ENCODE assay signal across 17 cellular contexts in genomic region chr11:10394229-10395100, GRCh38.
A peak's percentile ranks its signal among the peaks of the same experiment; 100 is the strongest.
DNase-seq lines count a peak whose midpoint lies in the region; ATAC-seq, FAIRE-seq and TF ChIP-seq lines count a peak whose summit lies in the region.
"Had no signal": no experiment of that assay in that cellular context is flagged by ENCODE, and none has a peak within 500 bp of the region (broad histone marks: within the 10 kb centered on the region; RNA-seq: fewer than 3 reads in every experiment).

No MANE protein-coding gene starts in this region.

- no peak overlapping the region for H4K8ac ChIP-seq in neuronal stem cell (ENCODE audit: low read depth, low read length)

- WGBS in A549 (ENCODE audit: missing lambda C conversion rate) = 32% methylated on average over 13 of the region's 13 CpGs
- 100% methylated on average over 2 of the region's 13 CpGs; no CpG with 5 or more reads in 1 of the 2 donors for whole genome bisulfite sequencing in neuronal stem cell (ENCODE audit: extremely low coverage in 2 of 2, insufficient read length in 2 of 2, insufficient replicate concordance in 1 of 2), 2 donors

- H4K91ac ChIP-seq in neuronal stem cell (ENCODE audit: low read depth, low read length, poor library complexity) = no peak overlapping the region

- TF ChIP-seq CTCF in A549 (IDR thresholded peaks at IDR 0.05) (no peak), GM13977 (IDR thresholded peaks at IDR 0.05; ENCODE audit: extremely low read depth, insufficient read depth, missing control alignments) (no peak)

- H2BK120ac ChIP-seq in neuronal stem cell (ENCODE audit: low read depth, low read length) = no peak overlapping the region

- DNase-seq in A549 (ENCODE audit: low read depth in 1 of 2, low spot score in 1 of 2) = peak; percentile 80 to 94
- peak; percentile 97 for DNase-seq in M059J (ENCODE audit: low read depth)
- DNase-seq in dedifferentiated amniotic fluid mesenchymal stem cell (ENCODE audit: extremely low spot score) = peak; percentile 53
- DNase-seq in left lobe of liver (ENCODE audit: low spot score) = no peak
- DNase-seq in neuronal stem cell (ENCODE audit: low spot score) = no peak
- no peak for DNase-seq in GM13977 (ENCODE audit: low spot score)
- no peak for DNase-seq in NCI-H128 (lab: John Stamatoyannopoulos, UW; ENCODE audit: unreplicated experiment)
- no peak for DNase-seq in retina
- DNase-seq: ACHN; CD4-positive, alpha-beta memory T cell; naive thymus-derived CD4-positive, alpha-beta T cell; NCI-H345; NK-92 treated with Interleukin-12 subunit alpha and Interleukin-12 subunit beta, amount 100 ng/mL, for 24 hours; T-helper 1 cell; transverse colon had no signal

- peak; percentile 88 for FAIRE-seq in A549 (lab: Jason Lieb, UNC)

- H2BK12ac ChIP-seq in neuronal stem cell (ENCODE audit: low read length) = no peak overlapping the region

- no peak overlapping the region for H3K23ac ChIP-seq in neuronal stem cell (ENCODE audit: low read depth, low read length, poor library complexity)

- peak overlapping the region; percentile 65 for H3K4me2 ChIP-seq in A549
- H3K4me2 ChIP-seq in neuronal stem cell (ENCODE audit: insufficient read depth, low read length, poor library complexity, severe bottlenecking) = no peak overlapping the region

- H2BK15ac ChIP-seq in neuronal stem cell (ENCODE audit: low read length) = no peak overlapping the region

- no peaks in the 10 kb centered on the region for H3K36me3 ChIP-seq in neuronal stem cell (replicated peaks in 1 of 2; ENCODE audit: control insufficient read depth in 2 of 2, insufficient read depth in 2 of 2, low read length in 2 of 2)
- H3K36me3 ChIP-seq: transverse colon had no signal

- TF ChIP-seq RAD21 in A549 (conservative IDR thresholded peaks at IDR 0.05 in 1 of 2, IDR thresholded peaks at IDR 0.05 in 1 of 2) = peak in 1 of 2 experiments; percentile 46; a peak in 2 of 5 replicates

- TF ChIP-seq POLR2A in A549 (IDR thresholded peaks at IDR 0.05; ENCODE audit: low read length) = no peak

- H2BK5ac ChIP-seq in neuronal stem cell (ENCODE audit: low read length) = no peak overlapping the region

- H3K79me1 ChIP-seq in neuronal stem cell (ENCODE audit: low read depth, low read length) = no peaks in the 10 kb centered on the region

- H3K9me3 ChIP-seq in A549 (no peaks in the 10 kb centered on the region), neuronal stem cell (replicated peaks in 1 of 2; ENCODE audit: control insufficient read depth in 2 of 2, insufficient read depth in 1 of 2, low read depth in 1 of 2, low read length in 2 of 2) (peaks cover 0 to 3% of the 10 kb centered on the region in 2 donors)
- H3K9me3 ChIP-seq: transverse colon had no signal

- peak; percentile 88 to 96; a peak in 4 of 5 replicates for TF ChIP-seq EP300 in A549 (IDR thresholded peaks at IDR 0.05)

- H3K9ac ChIP-seq in neuronal stem cell (ENCODE audit: low read depth, low read length, poor library complexity) = no peak overlapping the region

- H3K4me1 ChIP-seq in A549 (peaks cover 67% of the 10 kb centered on the region), neuronal stem cell (ENCODE audit: control insufficient read depth in 2 of 2, insufficient read depth in 1 of 2, low read depth in 1 of 2, low read length in 2 of 2) (peaks cover 0 to 3% of the 10 kb centered on the region in 2 donors)

- in situ Hi-C loops in GM13977 (cut with MboI; ENCODE audit: low pct_unique_long_range_greater_than_20kb, low sequenced_read_pairs, unreplicated experiment) = no loop called here

- no peaks in the 10 kb centered on the region for H3K27me3 ChIP-seq in neuronal stem cell (ENCODE audit: control insufficient read depth in 3 of 3, insufficient read depth in 3 of 3, low read depth in 1 of 3, low read length in 3 of 3)
- H3K27me3 ChIP-seq: transverse colon had no signal

- no peak overlapping the region for H2AK5ac ChIP-seq in neuronal stem cell (ENCODE audit: low read depth, low read length)

- H3K4me3 ChIP-seq in A549 (no peak overlapping the region), neuronal stem cell (ENCODE audit: low read length in 2 of 2) (no peak overlapping the region)
- H3K4me3 ChIP-seq: lung, transverse colon had no signal

- H3K18ac ChIP-seq in neuronal stem cell (ENCODE audit: low read length) = no peak overlapping the region

- POLR2A ChIA-PET in A549 (lab: Yijun Ruan, JAX) = no interaction called here

- H2AFZ ChIP-seq in neuronal stem cell (ENCODE audit: low read length) = no peak overlapping the region

- H3K4ac ChIP-seq in neuronal stem cell (ENCODE audit: low read length) = no peak overlapping the region

- ATAC-seq in A549 (peak; percentile 92 to 95), left lobe of liver (peak; percentile 76)
- ATAC-seq: naive thymus-derived CD4-positive, alpha-beta T cell; WTC11 had no signal

- CTCF ChIA-PET in A549 (lab: Yijun Ruan, JAX) = interaction anchor here (0.9 to 2.9 kb wide), 3 partner anchors 8 to 28 kb away, joined by 3 to 16 read pairs (median 3); no protein-coding TSS in a partner anchor

- no peak overlapping the region for H3K14ac ChIP-seq in neuronal stem cell (ENCODE audit: low read length)

- H3K27ac ChIP-seq in A549 (peak overlapping the region; percentile 81 to 83), neuronal stem cell (replicated peaks; ENCODE audit: low read length) (no peak overlapping the region)
- H3K27ac ChIP-seq: transverse colon had no signal

TF ChIP-seq in A549, 52 proteins besides CTCF, POLR2A, EP300 and RAD21 (continues in another document):
- TF ChIP-seq NR3C1 (IDR thresholded peaks at IDR 0.05) = no peak
- peak; percentile 55; the same call in 1 of the 2 replicates for TF ChIP-seq FOXS1 (CRISPR knock-in tag; IDR thresholded peaks at IDR 0.05)
- TF ChIP-seq NFE2L2 (conservative IDR thresholded peaks at IDR 0.05; ENCODE audit: low read length) = no peak
- TF ChIP-seq ZSCAN20 (CRISPR knock-in tag; IDR thresholded peaks at IDR 0.05) = no peak
- no peak for TF ChIP-seq FOSB (CRISPR knock-in tag; IDR thresholded peaks at IDR 0.05)
- TF ChIP-seq, protein P1, sequence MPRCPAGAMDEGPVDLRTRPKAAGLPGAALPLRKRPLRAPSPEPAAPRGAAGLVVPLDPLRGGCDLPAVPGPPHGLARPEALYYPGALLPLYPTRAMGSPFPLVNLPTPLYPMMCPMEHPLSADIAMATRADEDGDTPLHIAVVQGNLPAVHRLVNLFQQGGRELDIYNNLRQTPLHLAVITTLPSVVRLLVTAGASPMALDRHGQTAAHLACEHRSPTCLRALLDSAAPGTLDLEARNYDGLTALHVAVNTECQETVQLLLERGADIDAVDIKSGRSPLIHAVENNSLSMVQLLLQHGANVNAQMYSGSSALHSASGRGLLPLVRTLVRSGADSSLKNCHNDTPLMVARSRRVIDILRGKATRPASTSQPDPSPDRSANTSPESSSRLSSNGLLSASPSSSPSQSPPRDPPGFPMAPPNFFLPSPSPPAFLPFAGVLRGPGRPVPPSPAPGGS (IDR thresholded peaks at IDR 0.05) = peak; percentile 71; the same call in 2 of the 3 replicates
- TF ChIP-seq, protein P2, sequence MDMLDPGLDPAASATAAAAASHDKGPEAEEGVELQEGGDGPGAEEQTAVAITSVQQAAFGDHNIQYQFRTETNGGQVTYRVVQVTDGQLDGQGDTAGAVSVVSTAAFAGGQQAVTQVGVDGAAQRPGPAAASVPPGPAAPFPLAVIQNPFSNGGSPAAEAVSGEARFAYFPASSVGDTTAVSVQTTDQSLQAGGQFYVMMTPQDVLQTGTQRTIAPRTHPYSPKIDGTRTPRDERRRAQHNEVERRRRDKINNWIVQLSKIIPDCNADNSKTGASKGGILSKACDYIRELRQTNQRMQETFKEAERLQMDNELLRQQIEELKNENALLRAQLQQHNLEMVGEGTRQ (IDR thresholded peaks at IDR 0.05) = no peak
- peak; percentile 8 for TF ChIP-seq MAFK (IDR thresholded peaks at IDR 0.05; ENCODE audit: partially characterized antibody)
- no peak for TF ChIP-seq KDM1A (IDR thresholded peaks at IDR 0.05; ENCODE audit: low read depth)
- TF ChIP-seq, protein P3, sequence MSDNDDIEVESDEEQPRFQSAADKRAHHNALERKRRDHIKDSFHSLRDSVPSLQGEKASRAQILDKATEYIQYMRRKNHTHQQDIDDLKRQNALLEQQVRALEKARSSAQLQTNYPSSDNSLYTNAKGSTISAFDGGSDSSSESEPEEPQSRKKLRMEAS (IDR thresholded peaks at IDR 0.05) = peak; percentile 79
- TF ChIP-seq, protein P4, sequence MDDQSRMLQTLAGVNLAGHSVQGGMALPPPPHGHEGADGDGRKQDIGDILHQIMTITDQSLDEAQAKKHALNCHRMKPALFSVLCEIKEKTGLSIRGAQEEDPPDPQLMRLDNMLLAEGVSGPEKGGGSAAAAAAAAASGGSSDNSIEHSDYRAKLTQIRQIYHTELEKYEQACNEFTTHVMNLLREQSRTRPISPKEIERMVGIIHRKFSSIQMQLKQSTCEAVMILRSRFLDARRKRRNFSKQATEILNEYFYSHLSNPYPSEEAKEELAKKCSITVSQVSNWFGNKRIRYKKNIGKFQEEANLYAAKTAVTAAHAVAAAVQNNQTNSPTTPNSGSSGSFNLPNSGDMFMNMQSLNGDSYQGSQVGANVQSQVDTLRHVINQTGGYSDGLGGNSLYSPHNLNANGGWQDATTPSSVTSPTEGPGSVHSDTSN (IDR thresholded peaks at IDR 0.05) = peak; percentile 40; the same call in 1 of the 2 replicates
- TF ChIP-seq CEBPB (IDR thresholded peaks at IDR 0.05) = peak; percentile 52 to 81
- TF ChIP-seq ATOH8 (CRISPR knock-in tag; IDR thresholded peaks at IDR 0.05; ENCODE audit: low read depth) = peak; percentile 46; the same call in 1 of the 2 replicates
- TF ChIP-seq HOXB13 (CRISPR knock-in tag; IDR thresholded peaks at IDR 0.05; ENCODE audit: low read depth) = no peak
- peak; percentile 39; the same call in 1 of the 2 replicates for TF ChIP-seq E2F6 (IDR thresholded peaks at IDR 0.05; ENCODE audit: borderline replicate concordance, low read depth)
- peak; percentile 90 for TF ChIP-seq JUNB (IDR thresholded peaks at IDR 0.05)
- no peak for TF ChIP-seq RFX5 (IDR thresholded peaks at IDR 0.05)
- no peak for TF ChIP-seq CHD4 (IDR thresholded peaks at IDR 0.05; ENCODE audit: borderline replicate concordance)
- peak; percentile 36; the same call in 1 of the 2 replicates for TF ChIP-seq FOSL2 (IDR thresholded peaks at IDR 0.05)
- TF ChIP-seq FOSL2 (CRISPR knock-in tag; IDR thresholded peaks at IDR 0.05) = peak; percentile 88

Comparison
In these comparisons a context has a peak if more than half of its experiments do, and no peak if none do; other contexts are left out.
1. DNase-seq: peak in A549 (2 of 2), M059J (single experiment) and dedifferentiated amniotic fluid mesenchymal stem cell (single experiment); none in left lobe of liver (single experiment), neuronal stem cell (single experiment), GM13977 (single experiment), NCI-H128 (single experiment) and retina (single experiment).